ENCODE assay signal across 20 cellular contexts in genomic region chr19:13122980-13123957, GRCh38. TPM values are rescaled to one million over a fixed set of nuclear protein-coding genes. Genes with fewer than 3 reads are reported as not detected.
DNase-seq lines count a peak whose midpoint lies in the region; ATAC-seq, FAIRE-seq and TF ChIP-seq lines count a peak whose summit lies in the region.
"Had no signal": no experiment of that assay in that cellular context is flagged by ENCODE, and none has a peak within 500 bp of the region (broad histone marks: within the 10 kb centered on the region; RNA-seq: fewer than 3 reads in every experiment).

No MANE protein-coding gene starts in this region.

- H3K27ac Mint-ChIP-seq in immature natural killer cell: peak overlapping the region; percentile 18 to 93 (median 90)
- peak overlapping the region; percentile 84 for H3K27ac Mint-ChIP-seq in stimulated activated memory B cell treated with anti-CD40 and anti-IgM and Interleukin-4, amounts not matched to agents 10 μg/mL and 1 μg/mL and 100 μg/mL, for 72 hours

- no peak overlapping the region for H2AFZ ChIP-seq in HepG2 (ENCODE audit: low read length)

- TF ChIP-seq EP300 in HepG2 (IDR thresholded peaks at IDR 0.05; ENCODE audit: low read depth in 2 of 2, low read length in 2 of 2) (no peak), HepG2 (CRISPR knock-in tag; IDR thresholded peaks at IDR 0.05; ENCODE audit: borderline replicate concordance) (no peak)

- H3K4me3 ChIP-seq in HepG2 (replicated peaks in 1 of 3; ENCODE audit: insufficient read depth in 1 of 3, low read depth in 2 of 3, low read length in 3 of 3): no peak overlapping the region
- H3K4me3 ChIP-seq in right lobe of liver: no peak overlapping the region
- H3K4me3 ChIP-seq: cardiac muscle cell, left lung, right atrium auricular region, SK-N-MC, tibial artery had no signal

- no peak for FAIRE-seq in HepG2 (lab: Jason Lieb, UNC)
- FAIRE-seq: GM12891 had no signal

- H3K36me3 Mint-ChIP-seq in immature natural killer cell: peaks cover 0 to 3% (median 0%) of the 10 kb centered on the region in 3 donors
- H3K36me3 Mint-ChIP-seq in stimulated activated memory B cell treated with anti-CD40 and anti-IgM and Interleukin-4, amounts not matched to agents 10 μg/mL and 1 μg/mL and 100 μg/mL, for 72 hours: peaks cover 9% of the 10 kb centered on the region
- H3K36me3 Mint-ChIP-seq: CD4-positive, CD25-positive, alpha-beta regulatory T cell had no signal

- no peak for ATAC-seq in HepG2
- ATAC-seq in right lobe of liver: no peak
- no peak for ATAC-seq in stimulated activated memory B cell treated with anti-CD40 and anti-IgM and Interleukin-4, amounts not matched to agents 10 μg/mL and 1 μg/mL and 100 μg/mL, for 72 hours
- no peak for ATAC-seq in HG03342 (IDR thresholded peaks at IDR 0.05; ENCODE audit: unreplicated experiment)
- ATAC-seq: left lung, Panc1 had no signal

- H3K27me3 ChIP-seq in HepG2 (ENCODE audit: control insufficient read depth in 1 of 2, insufficient read depth in 2 of 2, low read length in 2 of 2) (no peaks in the 10 kb centered on the region), right lobe of liver (no peaks in the 10 kb centered on the region)
- H3K27me3 ChIP-seq: cardiac muscle cell, left lung, right atrium auricular region, tibial artery had no signal

- peaks cover 0 to 2% (median 0%) of the 10 kb centered on the region in 6 donors for H3K9me3 Mint-ChIP-seq in immature natural killer cell
- no peaks in the 10 kb centered on the region for H3K9me3 Mint-ChIP-seq in stimulated activated memory B cell treated with anti-CD40 and anti-IgM and Interleukin-4, amounts not matched to agents 10 μg/mL and 1 μg/mL and 100 μg/mL, for 72 hours
- H3K9me3 Mint-ChIP-seq: CD4-positive, CD25-positive, alpha-beta regulatory T cell had no signal

- intact Hi-C loops in HepG2 (cut with micrococcal nuclease; ENCODE audit: unreplicated experiment) (no loop called here), right lobe of liver (cut with DNase I) (no loop called here)

- H3K79me2 ChIP-seq in HepG2 (ENCODE audit: insufficient read depth, low read length): peaks cover 74% of the 10 kb centered on the region

- H4K20me1 ChIP-seq in HepG2 (ENCODE audit: insufficient read depth, low read length): peaks cover 22% of the 10 kb centered on the region

- DNase-seq in HepG2 (ENCODE audit: low spot score): no peak
- DNase-seq in right lobe of liver: no peak
- DNase-seq in immature natural killer cell: no peak
- no peak for DNase-seq in cerebellar cortex (ENCODE audit: low spot score)
- no peak for DNase-seq in RKO (ENCODE audit: low spot score)
- DNase-seq: CD4-positive, CD25-positive, alpha-beta regulatory T cell; effector CD8-positive, alpha-beta T cell; left lung; NCI-H1048; NCI-H1930; stimulated activated naive CD4-positive, alpha-beta T cell; tibial artery had no signal

- peaks cover 50 to 56% of the 10 kb centered on the region in 2 donors for H3K4me1 Mint-ChIP-seq in immature natural killer cell
- peaks cover 68% of the 10 kb centered on the region for H3K4me1 Mint-ChIP-seq in stimulated activated memory B cell treated with anti-CD40 and anti-IgM and Interleukin-4, amounts not matched to agents 10 μg/mL and 1 μg/mL and 100 μg/mL, for 72 hours

- in situ Hi-C loops in HepG2 (cut with HindIII; ENCODE audit: extremely low pct_ligation_motif_present, low pct_unique_long_range_greater_than_20kb): no loop called here

- H3K4me2 ChIP-seq in HepG2 (ENCODE audit: low read depth, low read length): no peak overlapping the region

- TF ChIP-seq POLR2A in HepG2 (IDR thresholded peaks at IDR 0.05; ENCODE audit: insufficient read depth in 1 of 2, low read depth in 2 of 2, low read length in 2 of 2) (no peak), right lobe of liver (IDR thresholded peaks at IDR 0.05) (no peak)

- POLR2A ChIA-PET in HepG2 (lab: Yijun Ruan, JAX): no interaction called here

- H3K9me3 ChIP-seq in HepG2 (ENCODE audit: low read length) (no peaks in the 10 kb centered on the region), right lobe of liver (no peaks in the 10 kb centered on the region)
- H3K9me3 ChIP-seq: left lung, right atrium auricular region, tibial artery had no signal

- no peak for TF ChIP-seq RAD21 in HepG2 (CRISPR knock-in tag; IDR thresholded peaks at IDR 0.05)

- H3K4me1 ChIP-seq in HepG2 (ENCODE audit: insufficient read depth, low read length): peaks cover 41% of the 10 kb centered on the region
- peaks cover 0 to 14% (median 6%) of the 10 kb centered on the region in 4 donors for H3K4me1 ChIP-seq in right lobe of liver

- no peak overlapping the region for H3K27ac ChIP-seq in HepG2 (ENCODE audit: extremely low read length, insufficient read depth, low read length)
- no peak overlapping the region for H3K27ac ChIP-seq in right lobe of liver
- H3K27ac ChIP-seq in angular gyrus (ENCODE audit: low read depth, low read length): peak overlapping the region; percentile 37
- H3K27ac ChIP-seq: cardiac muscle cell, left lung, right atrium auricular region, SK-N-MC, tibial artery had no signal

- CTCF ChIA-PET in HepG2 (lab: Yijun Ruan, JAX; ENCODE audit: low intra/inter-chr PET ratio, low total read pairs): no interaction called here

- 94% methylated on average over 20 of the region's 20 CpGs for WGBS in HepG2 (ENCODE audit: low lambda C conversion rate)
- WGBS in right lobe of liver (ENCODE audit: insufficient coverage, low coverage, low lambda C conversion rate, missing lambda C conversion rate): 89% methylated on average over 15 of the region's 20 CpGs

- peak overlapping the region in 3 of 5 donors; percentile 53 to 64 (median 63) for H3K4me3 Mint-ChIP-seq in immature natural killer cell
- no peak overlapping the region for H3K4me3 Mint-ChIP-seq in stimulated activated memory B cell treated with anti-CD40 and anti-IgM and Interleukin-4, amounts not matched to agents 10 μg/mL and 1 μg/mL and 100 μg/mL, for 72 hours

- H3K9ac ChIP-seq in HepG2 (ENCODE audit: insufficient read depth, low read depth, low read length): no peak overlapping the region

- peaks cover 7 to 19% (median 13%) of the 10 kb centered on the region in 3 donors for H3K27me3 Mint-ChIP-seq in immature natural killer cell (ENCODE audit: low read depth in 3 of 3)
- H3K27me3 Mint-ChIP-seq in stimulated activated memory B cell treated with anti-CD40 and anti-IgM and Interleukin-4, amounts not matched to agents 10 μg/mL and 1 μg/mL and 100 μg/mL, for 72 hours: no peaks in the 10 kb centered on the region
- H3K27me3 Mint-ChIP-seq: CD4-positive, CD25-positive, alpha-beta regulatory T cell had no signal

- BruUV-seq in HepG2 (replicated peaks; lab: Mats Ljungman, UMichigan): no TSS peak

- TF ChIP-seq CTCF in HepG2 (CRISPR knock-in tag; IDR thresholded peaks at IDR 0.05) (no peak), right lobe of liver (IDR thresholded peaks at IDR 0.05) (no peak)

- H3K36me3 ChIP-seq in HepG2 (replicated peaks in 1 of 2; ENCODE audit: control insufficient read depth in 1 of 2, insufficient read depth in 2 of 2, low read length in 2 of 2) (peaks cover 8 to 40% of the 10 kb centered on the region in 2 experiments; a peak in 4 of 5 replicates), right lobe of liver (no peaks in the 10 kb centered on the region)
- H3K36me3 ChIP-seq: cardiac muscle cell, right atrium auricular region had no signal

RNA-seq across cellular contexts. Expression of gene NACC1, which starts 5.2 kb away (rescaled TPM):
- total RNA-seq in HepG2 (2016; rRNA removed; fragmentation: Illumina TruSeq; extraction: Trizol) (31.8 and 46.7 TPM in 2 replicates), right lobe of liver (10 to 100 TPM; 19.2 to 30.3 (median 26.4) TPM)
- total RNA-seq in HepG2 (2016; cell fraction: cytosol; rRNA removed; fragmentation: Illumina TruSeq; extraction: Trizol; ENCODE audit: low read depth): 6.8 and 8.2 TPM in 2 replicates
- 29.7 and 42.3 TPM in 2 replicates for total RNA-seq in HepG2 (2016; cell fraction: insoluble cytoplasmic fraction; rRNA removed; fragmentation: Illumina TruSeq; extraction: Trizol)
- 37.1 and 38.6 TPM in 2 replicates for total RNA-seq in HepG2 (2016; cell fraction: membrane; rRNA removed; fragmentation: Illumina TruSeq; extraction: Trizol)
- total RNA-seq in HepG2 (2016; cell fraction: nucleus; rRNA removed; fragmentation: Illumina TruSeq; extraction: Trizol): 21.0 and 21.3 TPM in 2 replicates
- polyA plus RNA-seq in HepG2 (2011; rRNA removed) (42.3 and 55.2 TPM in 2 replicates), immature natural killer cell (1 to 10 TPM in 2 of 3 donors, not detected in 1; 1.2 to 2.8 TPM)
- polyA plus RNA-seq in HepG2 (2011; cell fraction: cytosol; rRNA removed): 33.3 and 62.6 TPM in 2 replicates
- 93.5 and 114 TPM in 2 replicates for polyA plus RNA-seq in HepG2 (2011; cell fraction: nucleus; rRNA removed)
- 13.2 and 18.2 TPM in 2 replicates for polyA plus RNA-seq in HepG2 (2012)
- polyA plus RNA-seq in HepG2 (2016; cell fraction: cytosol; fragmentation: Illumina TruSeq; extraction: Trizol; ENCODE audit: low read depth): 6.3 and 6.7 TPM in 2 replicates
- 35.6 and 46.3 TPM in 2 replicates for polyA plus RNA-seq in HepG2 (2016; cell fraction: insoluble cytoplasmic fraction; fragmentation: Illumina TruSeq; extraction: Trizol; ENCODE audit: low read depth)
- polyA plus RNA-seq in HepG2 (2016; cell fraction: membrane; fragmentation: Illumina TruSeq; extraction: Trizol; ENCODE audit: low read depth): 28.2 and 28.5 TPM in 2 replicates
- 37.4 and 39.4 TPM in 2 replicates for polyA plus RNA-seq in HepG2 (2016; cell fraction: nucleus; fragmentation: Illumina TruSeq; extraction: Trizol; ENCODE audit: insufficient read depth, low read depth)
- 91.1 and 200 TPM in 2 replicates for polyA minus RNA-seq in HepG2 (2011; rRNA and poly(A)+ RNA removed; ENCODE audit: low replicate concordance)
- 45.0 and 58.7 TPM in 2 replicates for polyA minus RNA-seq in HepG2 (2011; cell fraction: cytosol; rRNA and poly(A)+ RNA removed)
- 12.7 and 13.6 TPM in 2 replicates for polyA minus RNA-seq in HepG2 (2011; cell fraction: nucleus; rRNA and poly(A)+ RNA removed)

RNA-seq across cellular contexts. Expression of gene TRMT1, which starts 6.7 kb away (rescaled TPM):
- total RNA-seq in HepG2 (2016; rRNA removed; fragmentation: Illumina TruSeq; extraction: Trizol) (27.9 and 44.1 TPM in 2 replicates), right lobe of liver (10 to 100 TPM; 15.0 to 20.5 (median 17.2) TPM)
- total RNA-seq in HepG2 (2016; cell fraction: cytosol; rRNA removed; fragmentation: Illumina TruSeq; extraction: Trizol; ENCODE audit: low read depth): 9.6 and 11.8 TPM in 2 replicates
- total RNA-seq in HepG2 (2016; cell fraction: insoluble cytoplasmic fraction; rRNA removed; fragmentation: Illumina TruSeq; extraction: Trizol): 23.9 and 45.4 TPM in 2 replicates
- 14.3 and 15.5 TPM in 2 replicates for total RNA-seq in HepG2 (2016; cell fraction: membrane; rRNA removed; fragmentation: Illumina TruSeq; extraction: Trizol)
- 55.3 and 60.2 TPM in 2 replicates for total RNA-seq in HepG2 (2016; cell fraction: nucleus; rRNA removed; fragmentation: Illumina TruSeq; extraction: Trizol)
- polyA plus RNA-seq in HepG2 (2011; rRNA removed) (35.5 and 42.9 TPM in 2 replicates), immature natural killer cell (10 to 100 TPM; 13.2 to 16.5 (median 16.3) TPM)
- 16.0 and 24.0 TPM in 2 replicates for polyA plus RNA-seq in HepG2 (2011; cell fraction: cytosol; rRNA removed)
- polyA plus RNA-seq in HepG2 (2011; cell fraction: nucleus; rRNA removed): 421 and 529 TPM in 2 replicates
- 22.9 and 29.0 TPM in 2 replicates for polyA plus RNA-seq in HepG2 (2012)
- 9.7 and 9.9 TPM in 2 replicates for polyA plus RNA-seq in HepG2 (2016; cell fraction: cytosol; fragmentation: Illumina TruSeq; extraction: Trizol; ENCODE audit: low read depth)
- 24.6 and 27.1 TPM in 2 replicates for polyA plus RNA-seq in HepG2 (2016; cell fraction: insoluble cytoplasmic fraction; fragmentation: Illumina TruSeq; extraction: Trizol; ENCODE audit: low read depth)
- polyA plus RNA-seq in HepG2 (2016; cell fraction: membrane; fragmentation: Illumina TruSeq; extraction: Trizol; ENCODE audit: low read depth): 10.7 and 11.5 TPM in 2 replicates
- 144 and 171 TPM in 2 replicates for polyA plus RNA-seq in HepG2 (2016; cell fraction: nucleus; fragmentation: Illumina TruSeq; extraction: Trizol; ENCODE audit: insufficient read depth, low read depth)
- polyA minus RNA-seq in HepG2 (2011; rRNA and poly(A)+ RNA removed; ENCODE audit: low replicate concordance): 61.2 and 61.3 TPM in 2 replicates
- polyA minus RNA-seq in HepG2 (2011; cell fraction: cytosol; rRNA and poly(A)+ RNA removed): 12.5 and 24.5 TPM in 2 replicates
- 44.6 and 48.9 TPM in 2 replicates for polyA minus RNA-seq in HepG2 (2011; cell fraction: nucleus; rRNA and poly(A)+ RNA removed)

RNA-seq across cellular contexts. Expression of gene LYL1, which starts 20.6 kb away (rescaled TPM):
- total RNA-seq in HepG2 (2016; rRNA removed; fragmentation: Illumina TruSeq; extraction: Trizol) (0.69 and 0.75 TPM in 2 replicates), right lobe of liver (1 to 10 TPM; 1.1 to 3.7 (median 2.3) TPM)
- 0.79 and 0.91 TPM in 2 replicates for total RNA-seq in HepG2 (2016; cell fraction: cytosol; rRNA removed; fragmentation: Illumina TruSeq; extraction: Trizol; ENCODE audit: low read depth)
- total RNA-seq in HepG2 (2016; cell fraction: insoluble cytoplasmic fraction; rRNA removed; fragmentation: Illumina TruSeq; extraction: Trizol): 0.40 and 0.97 TPM in 2 replicates
- 0.74 and 0.90 TPM in 2 replicates for total RNA-seq in HepG2 (2016; cell fraction: membrane; rRNA removed; fragmentation: Illumina TruSeq; extraction: Trizol)
- 0.31 and 0.75 TPM in 2 replicates for total RNA-seq in HepG2 (2016; cell fraction: nucleus; rRNA removed; fragmentation: Illumina TruSeq; extraction: Trizol)
- polyA plus RNA-seq in HepG2 (2011; rRNA removed) (0.72 and 0.92 TPM in 2 replicates), immature natural killer cell (1 to 10 TPM; 1.1 to 2.2 (median 2.1) TPM)
- polyA plus RNA-seq in HepG2 (2011; cell fraction: cytosol; rRNA removed): 0.71 and 1.6 TPM in 2 replicates
- polyA plus RNA-seq in HepG2 (2011; cell fraction: nucleus; rRNA removed): 2.0 and 2.6 TPM in 2 replicates
- polyA plus RNA-seq in HepG2 (2012): 0.31 and 0.32 TPM in 2 replicates
- polyA plus RNA-seq in HepG2 (2016; cell fraction: cytosol; fragmentation: Illumina TruSeq; extraction: Trizol; ENCODE audit: low read depth): 0.57 and 0.66 TPM in 2 replicates
- polyA plus RNA-seq in HepG2 (2016; cell fraction: insoluble cytoplasmic fraction; fragmentation: Illumina TruSeq; extraction: Trizol; ENCODE audit: low read depth): 0.51 and 0.59 TPM in 2 replicates
- polyA plus RNA-seq in HepG2 (2016; cell fraction: membrane; fragmentation: Illumina TruSeq; extraction: Trizol; ENCODE audit: low read depth): 0.76 and 0.86 TPM in 2 replicates
- polyA plus RNA-seq in HepG2 (2016; cell fraction: nucleus; fragmentation: Illumina TruSeq; extraction: Trizol; ENCODE audit: insufficient read depth, low read depth): 0.93 and 1.5 TPM in 2 replicates
- polyA minus RNA-seq in HepG2 (2011; rRNA and poly(A)+ RNA removed; ENCODE audit: low replicate concordance): 0.09 and 1.9 TPM in 2 replicates
- polyA minus RNA-seq in HepG2 (2011; cell fraction: cytosol; rRNA and poly(A)+ RNA removed): 0.49 and 0.70 TPM in 2 replicates
- 0.64 and 1.1 TPM in 2 replicates for polyA minus RNA-seq in HepG2 (2011; cell fraction: nucleus; rRNA and poly(A)+ RNA removed)

RNA-seq across cellular contexts. Expression of gene STX10, which starts 26.9 kb away (rescaled TPM):
- total RNA-seq in HepG2 (2016; rRNA removed; fragmentation: Illumina TruSeq; extraction: Trizol): 36.8 and 47.9 TPM in 2 replicates
- total RNA-seq in HepG2 (2016; cell fraction: cytosol; rRNA removed; fragmentation: Illumina TruSeq; extraction: Trizol; ENCODE audit: low read depth): 56.0 and 67.5 TPM in 2 replicates
- total RNA-seq in HepG2 (2016; cell fraction: insoluble cytoplasmic fraction; rRNA removed; fragmentation: Illumina TruSeq; extraction: Trizol): 33.4 and 50.3 TPM in 2 replicates
- total RNA-seq in HepG2 (2016; cell fraction: membrane; rRNA removed; fragmentation: Illumina TruSeq; extraction: Trizol): 78.5 and 90.1 TPM in 2 replicates
- total RNA-seq in HepG2 (2016; cell fraction: nucleus; rRNA removed; fragmentation: Illumina TruSeq; extraction: Trizol): 27.2 and 35.2 TPM in 2 replicates
- 66.4 and 85.5 TPM in 2 replicates for polyA plus RNA-seq in HepG2 (2011; rRNA removed)
- 58.0 and 78.9 TPM in 2 replicates for polyA plus RNA-seq in HepG2 (2011; cell fraction: cytosol; rRNA removed)
- polyA plus RNA-seq in HepG2 (2011; cell fraction: nucleus; rRNA removed): 198 and 219 TPM in 2 replicates
- 28.8 and 43.3 TPM in 2 replicates for polyA plus RNA-seq in HepG2 (2012)
- polyA plus RNA-seq in HepG2 (2016; cell fraction: cytosol; fragmentation: Illumina TruSeq; extraction: Trizol; ENCODE audit: low read depth): 79.7 and 89.7 TPM in 2 replicates
- polyA plus RNA-seq in HepG2 (2016; cell fraction: insoluble cytoplasmic fraction; fragmentation: Illumina TruSeq; extraction: Trizol; ENCODE audit: low read depth): 39.4 and 44.9 TPM in 2 replicates
- polyA plus RNA-seq in HepG2 (2016; cell fraction: membrane; fragmentation: Illumina TruSeq; extraction: Trizol; ENCODE audit: low read depth): 85.7 and 88.6 TPM in 2 replicates
- 76.5 and 85.3 TPM in 2 replicates for polyA plus RNA-seq in HepG2 (2016; cell fraction: nucleus; fragmentation: Illumina TruSeq; extraction: Trizol; ENCODE audit: insufficient read depth, low read depth)
- polyA minus RNA-seq in HepG2 (2011; rRNA and poly(A)+ RNA removed; ENCODE audit: low replicate concordance): 37.6 and 153 TPM in 2 replicates
- 11.9 and 14.2 TPM in 2 replicates for polyA minus RNA-seq in HepG2 (2011; cell fraction: cytosol; rRNA and poly(A)+ RNA removed)
- polyA minus RNA-seq in HepG2 (2011; cell fraction: nucleus; rRNA and poly(A)+ RNA removed): 10.3 and 12.1 TPM in 2 replicates
- 10 to 100 TPM; 18.2 to 41.5 (median 23.4) TPM for total RNA-seq in right lobe of liver
- polyA plus RNA-seq in immature natural killer cell: 10 to 100 TPM; 56.8 to 92.5 (median 66.0) TPM

RNA-seq across cellular contexts. Expression of gene IER2, which starts 26.9 kb away (rescaled TPM):
- total RNA-seq in HepG2 (2016; rRNA removed; fragmentation: Illumina TruSeq; extraction: Trizol) (10.0 and 14.3 TPM in 2 replicates), right lobe of liver (10 to 100 TPM; 19.1 to 86.6 (median 23.8) TPM)
- 5.0 and 5.9 TPM in 2 replicates for total RNA-seq in HepG2 (2016; cell fraction: cytosol; rRNA removed; fragmentation: Illumina TruSeq; extraction: Trizol; ENCODE audit: low read depth)
- 8.1 and 16.1 TPM in 2 replicates for total RNA-seq in HepG2 (2016; cell fraction: insoluble cytoplasmic fraction; rRNA removed; fragmentation: Illumina TruSeq; extraction: Trizol)
- total RNA-seq in HepG2 (2016; cell fraction: membrane; rRNA removed; fragmentation: Illumina TruSeq; extraction: Trizol): 10.0 and 11.1 TPM in 2 replicates
- 12.6 and 13.6 TPM in 2 replicates for total RNA-seq in HepG2 (2016; cell fraction: nucleus; rRNA removed; fragmentation: Illumina TruSeq; extraction: Trizol)
- polyA plus RNA-seq in HepG2 (2011; rRNA removed) (10.1 and 12.9 TPM in 2 replicates), immature natural killer cell (100 to 1,000 TPM; 395 to 487 (median 487) TPM)
- 14.4 and 15.3 TPM in 2 replicates for polyA plus RNA-seq in HepG2 (2011; cell fraction: cytosol; rRNA removed)
- polyA plus RNA-seq in HepG2 (2011; cell fraction: nucleus; rRNA removed): 84.6 and 97.2 TPM in 2 replicates
- polyA plus RNA-seq in HepG2 (2012): 20.1 and 25.8 TPM in 2 replicates
- 5.5 and 5.8 TPM in 2 replicates for polyA plus RNA-seq in HepG2 (2016; cell fraction: cytosol; fragmentation: Illumina TruSeq; extraction: Trizol; ENCODE audit: low read depth)
- 17.5 and 22.6 TPM in 2 replicates for polyA plus RNA-seq in HepG2 (2016; cell fraction: insoluble cytoplasmic fraction; fragmentation: Illumina TruSeq; extraction: Trizol; ENCODE audit: low read depth)
- polyA plus RNA-seq in HepG2 (2016; cell fraction: membrane; fragmentation: Illumina TruSeq; extraction: Trizol; ENCODE audit: low read depth): 9.7 and 9.8 TPM in 2 replicates
- polyA plus RNA-seq in HepG2 (2016; cell fraction: nucleus; fragmentation: Illumina TruSeq; extraction: Trizol; ENCODE audit: insufficient read depth, low read depth): 39.1 and 40.8 TPM in 2 replicates
- 8.1 and 9.7 TPM in 2 replicates for polyA minus RNA-seq in HepG2 (2011; rRNA and poly(A)+ RNA removed; ENCODE audit: low replicate concordance)
- 7.0 and 7.3 TPM in 2 replicates for polyA minus RNA-seq in HepG2 (2011; cell fraction: cytosol; rRNA and poly(A)+ RNA removed)
- polyA minus RNA-seq in HepG2 (2011; cell fraction: nucleus; rRNA and poly(A)+ RNA removed): 9.7 and 9.9 TPM in 2 replicates
